ENCODE assay signal across 3 cellular contexts in the genomic region with DNA sequence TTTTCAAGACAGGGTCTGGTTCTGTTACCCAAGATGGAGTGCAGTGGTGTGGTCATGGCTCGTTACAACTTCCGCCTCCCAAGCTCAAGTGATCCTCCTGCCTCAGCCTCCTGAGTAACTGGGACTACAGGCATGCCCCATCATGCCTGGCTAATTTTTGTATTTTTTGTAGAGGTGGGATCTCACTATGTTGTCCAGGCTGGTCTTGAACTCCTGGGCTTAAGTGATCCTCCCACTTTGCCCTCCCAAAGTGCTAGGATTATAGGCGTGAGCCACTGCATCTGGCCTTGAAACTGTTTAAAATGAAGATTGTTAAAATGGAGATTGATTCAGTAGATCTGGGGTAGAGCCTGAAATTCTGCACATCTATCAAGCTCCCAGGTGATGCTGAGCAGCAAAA.
TF ChIP-seq lines count a peak whose summit lies in the region.

No MANE protein-coding gene starts in this region.

TF ChIP-seq in HEK293, 187 proteins besides CTCF, POLR2A, EP300 and RAD21:
- TF ChIP-seq ZNF280D (tag by site-specific recombination; IDR thresholded peaks at IDR 0.05) (0 out of 2 replicates have a peak, but pooled peaks have one; percentile 21), ZNF121 (tag by site-specific recombination; IDR thresholded peaks at IDR 0.05) (peak; percentile 96)

TF ChIP-seq in K562, 482 proteins besides CTCF, POLR2A, EP300 and RAD21:
- TF ChIP-seq KDM1A (IDR thresholded peaks at IDR 0.05) (0 out of 4 replicates have a peak, but pooled peaks of 1 of the 2 experiments have one; percentile 12), ZNF121 (CRISPR knock-in tag; conservative IDR thresholded peaks at IDR 0.05) (peak; percentile 89)

TF ChIP-seq in HepG2, 621 proteins besides CTCF, POLR2A, EP300 and RAD21:
- peak; percentile 86 for TF ChIP-seq ZNF121 (CRISPR knock-in tag; IDR thresholded peaks at IDR 0.05)
